Comparison of ENCODE assay signal across 20 cellular contexts in the genomic region with DNA sequence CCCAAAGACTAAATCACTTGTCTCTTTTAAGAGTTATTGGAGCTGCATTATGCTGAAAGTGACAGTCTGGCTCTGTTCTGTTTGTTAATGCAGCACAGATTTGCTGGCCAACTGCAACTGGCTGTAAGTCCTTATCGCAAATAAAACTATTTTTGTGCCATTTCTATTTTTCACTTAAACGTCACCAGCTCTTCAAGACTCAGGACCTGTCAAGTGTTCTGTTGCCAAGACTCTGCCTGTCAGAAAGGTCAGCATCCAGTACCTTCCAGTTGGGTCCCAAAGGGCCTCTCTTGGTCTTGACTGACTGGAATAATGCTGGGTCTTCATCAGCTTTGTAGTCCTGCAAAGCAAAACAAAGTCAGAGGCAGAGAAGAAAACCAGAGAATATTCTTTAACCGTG. TPM values are rescaled to one million over a fixed set of nuclear protein-coding genes. Genes with fewer than 3 reads are reported as not detected.
DNase-seq lines count a peak whose midpoint lies in the region; ATAC-seq, FAIRE-seq and TF ChIP-seq lines count a peak whose summit lies in the region.
"Had no signal": no experiment of that assay in that cellular context is flagged by ENCODE, and none has a peak within 500 bp of the region (broad histone marks: within the 10 kb centered on the region; RNA-seq: fewer than 3 reads in every experiment).

No MANE protein-coding gene starts in this region.

- peaks cover 4 to 76% (median 55%) of the 10 kb centered on the region in 4 donors for H3K4me1 ChIP-seq in liver (ENCODE audit: control insufficient read depth in 4 of 4, insufficient read depth in 4 of 4, low read length in 3 of 4)
- H3K4me1 ChIP-seq in HepG2 (ENCODE audit: insufficient read depth, low read length), result peaks cover 39% of the 10 kb centered on the region
- H3K4me1 ChIP-seq in heart right ventricle, result peaks cover 21 to 73% (median 61%) of the 10 kb centered on the region in 9 donors
- H3K4me1 ChIP-seq in foreskin keratinocyte, result peaks cover 7% of the 10 kb centered on the region
- peaks cover 16% of the 10 kb centered on the region for H3K4me1 ChIP-seq in smooth muscle cell (ENCODE audit: low read depth)

- H3K36me3 ChIP-seq in liver (ENCODE audit: control insufficient read depth in 4 of 4, insufficient read depth in 3 of 4, low read depth in 1 of 4, low read length in 3 of 4) (peaks cover 0 to 5% (median 4%) of the 10 kb centered on the region in 4 donors), HepG2 (replicated peaks in 1 of 2; ENCODE audit: control insufficient read depth in 1 of 2, insufficient read depth in 2 of 2, low read length in 2 of 2) (peaks cover 4 to 41% of the 10 kb centered on the region in 2 experiments; a peak in 4 of 5 replicates), heart right ventricle (peaks cover 0 to 69% (median 0%) of the 10 kb centered on the region in 9 donors), smooth muscle cell (ENCODE audit: low read depth) (no peaks in the 10 kb centered on the region)

- no peak for TF ChIP-seq CTCF in liver (IDR thresholded peaks at IDR 0.05; ENCODE audit: low read depth, low read length, missing input control)
- no peak for TF ChIP-seq CTCF in HepG2 (CRISPR knock-in tag; IDR thresholded peaks at IDR 0.05)
- TF ChIP-seq CTCF in heart right ventricle (IDR thresholded peaks at IDR 0.05), result no peak
- TF ChIP-seq CTCF in foreskin keratinocyte (conservative IDR thresholded peaks at IDR 0.05), result no peak
- no peak for TF ChIP-seq CTCF in smooth muscle cell (IDR thresholded peaks at IDR 0.05; ENCODE audit: borderline replicate concordance, insufficient read depth, poor library complexity, severe bottlenecking)

- no peak for FAIRE-seq in HepG2 (lab: Jason Lieb, UNC)
- FAIRE-seq: A204.1 had no signal

- in situ Hi-C loops in HepG2 (cut with HindIII; ENCODE audit: extremely low pct_ligation_motif_present, low pct_unique_long_range_greater_than_20kb), result no loop called here

- H3K4me2 ChIP-seq in HepG2 (ENCODE audit: low read depth, low read length) (no peak overlapping the region), smooth muscle cell (no peak overlapping the region)
- H3K4me2 ChIP-seq: neural progenitor cell had no signal

- H3K27me3 ChIP-seq in liver (ENCODE audit: control insufficient read depth in 4 of 4, insufficient read depth in 4 of 4, low read length in 3 of 4) (no peaks in the 10 kb centered on the region), HepG2 (ENCODE audit: control insufficient read depth in 1 of 2, insufficient read depth in 2 of 2, low read length in 2 of 2) (no peaks in the 10 kb centered on the region), heart right ventricle (no peaks in the 10 kb centered on the region), foreskin keratinocyte (no peaks in the 10 kb centered on the region), smooth muscle cell (ENCODE audit: low read depth) (no peaks in the 10 kb centered on the region)
- H3K27me3 ChIP-seq: neural progenitor cell had no signal

- H3K79me2 ChIP-seq in HepG2 (ENCODE audit: insufficient read depth, low read length) (peaks cover 21% of the 10 kb centered on the region), smooth muscle cell (ENCODE audit: low read depth) (peaks cover 60% of the 10 kb centered on the region)

- POLR2A ChIA-PET in HepG2 (lab: Yijun Ruan, JAX), result no interaction called here

- CTCF ChIA-PET in HepG2 (lab: Yijun Ruan, JAX; ENCODE audit: low intra/inter-chr PET ratio, low total read pairs), result no interaction called here

- intact Hi-C loops in HepG2 (cut with micrococcal nuclease; ENCODE audit: unreplicated experiment) (no loop called here), heart right ventricle (cut with DNase I) (loop anchor here in 1 of 10 donors (10.0 kb wide), 1 partner anchor 69 kb away; a partner anchor contains a TSS), sciatic nerve (cut with DNase I) (no loop called here)

- BruUV-seq in HepG2 (replicated peaks; lab: Mats Ljungman, UMichigan), result no TSS peak

- TF ChIP-seq RAD21 in liver (IDR thresholded peaks at IDR 0.05) (no peak), HepG2 (CRISPR knock-in tag; IDR thresholded peaks at IDR 0.05) (no peak)

- H2AFZ ChIP-seq in HepG2 (ENCODE audit: low read length) (no peak overlapping the region), smooth muscle cell (ENCODE audit: low read depth) (no peak overlapping the region)
- H2AFZ ChIP-seq: neural progenitor cell had no signal

- no peaks in the 10 kb centered on the region for H3K9me3 ChIP-seq in liver (ENCODE audit: control insufficient read depth in 4 of 4, low read length in 3 of 4)
- H3K9me3 ChIP-seq in HepG2 (ENCODE audit: low read length), result no peaks in the 10 kb centered on the region
- H3K9me3 ChIP-seq in heart right ventricle, result peaks cover 0 to 7% (median 0%) of the 10 kb centered on the region in 11 donors
- H3K9me3 ChIP-seq in smooth muscle cell (replicated peaks; ENCODE audit: low read depth), result no peaks in the 10 kb centered on the region

- no peak overlapping the region for H3K4me3 ChIP-seq in liver (ENCODE audit: low read depth in 1 of 3, low read length in 3 of 3)
- H3K4me3 ChIP-seq in HepG2 (replicated peaks in 1 of 3; ENCODE audit: insufficient read depth in 1 of 3, low read depth in 2 of 3, low read length in 3 of 3), result no peak overlapping the region
- H3K4me3 ChIP-seq in heart right ventricle, result no peak overlapping the region
- H3K4me3 ChIP-seq in smooth muscle cell, result no peak overlapping the region
- H3K4me3 ChIP-seq: neural progenitor cell had no signal

- peak overlapping the region; percentile 16 to 57 for H3K27ac ChIP-seq in liver (ENCODE audit: low read depth in 1 of 2, low read length in 2 of 2)
- H3K27ac ChIP-seq in HepG2 (ENCODE audit: extremely low read length, insufficient read depth, low read length), result no peak overlapping the region
- H3K27ac ChIP-seq in heart right ventricle, result peak overlapping the region; percentile 49 to 88 (median 79)
- no peak overlapping the region for H3K27ac ChIP-seq in foreskin keratinocyte
- H3K27ac ChIP-seq in smooth muscle cell (ENCODE audit: low read depth), result no peak overlapping the region
- H3K27ac ChIP-seq: neural progenitor cell had no signal

- H3F3A ChIP-seq in smooth muscle cell (ENCODE audit: low read depth), result peaks cover 8% of the 10 kb centered on the region

- H3K9ac ChIP-seq in liver (ENCODE audit: low read depth in 1 of 2, low read length in 2 of 2), result peak overlapping the region in 1 of 2 donors; percentile 51
- H3K9ac ChIP-seq in HepG2 (ENCODE audit: insufficient read depth, low read depth, low read length), result no peak overlapping the region
- H3K9ac ChIP-seq in smooth muscle cell (ENCODE audit: low read depth), result no peak overlapping the region
- H3K9ac ChIP-seq: neural progenitor cell had no signal

- 39% methylated on average over 3 of the region's 3 CpGs for WGBS in liver
- 100% methylated on average over 3 of the region's 3 CpGs for WGBS in HepG2 (ENCODE audit: low lambda C conversion rate)
- WGBS in heart right ventricle, 2 donors, result 25 to 34% methylated on average over 3 of the region's 3 CpGs
- WGBS in smooth muscle cell (ENCODE audit: low lambda C conversion rate), result 98% methylated on average over 3 of the region's 3 CpGs

- ATAC-seq in HepG2 (no peak), heart right ventricle (peak; percentile 66 to 91 (median 90)), sciatic nerve (peak; percentile 67), foreskin keratinocyte (no peak), GM21360 (IDR thresholded peaks at IDR 0.05; ENCODE audit: unreplicated experiment) (no peak), GM18909 (IDR thresholded peaks at IDR 0.05; ENCODE audit: poor library complexity, unreplicated experiment) (no peak)
- ATAC-seq: activated naive CD4-positive, alpha-beta T cell treated with anti-CD3 and anti-CD28 coated beads, Interleukin-2, amount 50 U/mL, for 72 hours had no signal

- no peak for TF ChIP-seq POLR2A in HepG2 (IDR thresholded peaks at IDR 0.05; ENCODE audit: insufficient read depth in 1 of 2, low read depth in 2 of 2, low read length in 2 of 2)

- DNase-seq in HepG2 (ENCODE audit: low spot score) (no peak), heart right ventricle (peak in 1 of 2 donors; percentile 65), sciatic nerve (ENCODE audit: low spot score) (no peak), foreskin keratinocyte (no peak), smooth muscle cell (lab: John Stamatoyannopoulos, UW; ENCODE audit: unreplicated experiment) (no peak)
- DNase-seq: activated CD4-positive, alpha-beta T cell treated with anti-CD3 and anti-CD28 coated beads, Interleukin-2, amount 10 ng/mL, durations not matched to agents 7 days and 5 days; activated T-cell treated with anti-CD3 and anti-CD28 coated beads for 4 hours; central memory CD4-positive, alpha-beta T cell; endodermal cell; mesendoderm; NCI-H187 treated with DMSO at 0.1 percent for 48 hours; NCI-H510A; OCI-M1; stimulated activated CD4-positive, alpha-beta T cell treated with anti-CD3 and anti-CD28 coated beads, Interleukin-4, amount 100 ng/mL, for 1 hour had no signal

- TF ChIP-seq EP300 in HepG2 (IDR thresholded peaks at IDR 0.05; ENCODE audit: low read depth in 2 of 2, low read length in 2 of 2), result no peak
- TF ChIP-seq EP300 in HepG2 (CRISPR knock-in tag; IDR thresholded peaks at IDR 0.05; ENCODE audit: borderline replicate concordance), result no peak

- H4K20me1 ChIP-seq in HepG2 (ENCODE audit: insufficient read depth, low read length) (no peaks in the 10 kb centered on the region), smooth muscle cell (ENCODE audit: low read depth) (peaks cover 49% of the 10 kb centered on the region)

RNA-seq across cellular contexts. Expression of a gene that starts 45.6 kb away (rescaled TPM):
- total RNA-seq in liver (10 to 100 TPM; 18.4 to 42.8 TPM), HepG2 (2016; rRNA removed; fragmentation: Illumina TruSeq; extraction: Trizol) (17.0 and 40.7 TPM in 2 replicates), heart right ventricle (10 to 100 TPM; 33.7 to 78.3 (median 62.7) TPM), sciatic nerve (88.8 TPM), foreskin keratinocyte (68.8 and 71.9 TPM in 2 replicates), smooth muscle cell (25.0 and 37.8 TPM in 2 replicates)
- polyA plus RNA-seq in liver (10 to 100 TPM; 26.0 to 57.4 TPM), HepG2 (2011; rRNA removed) (28.1 and 30.1 TPM in 2 replicates), heart right ventricle (10 to 100 TPM; 16.0 to 21.4 TPM), foreskin keratinocyte (41.0 and 47.3 TPM in 2 replicates), smooth muscle cell (47.0 and 55.2 TPM in 2 replicates)
- 23.7 and 24.5 TPM in 2 replicates for total RNA-seq in HepG2 (2016; cell fraction: cytosol; rRNA removed; fragmentation: Illumina TruSeq; extraction: Trizol; ENCODE audit: low read depth)
- 17.3 and 36.3 TPM in 2 replicates for total RNA-seq in HepG2 (2016; cell fraction: insoluble cytoplasmic fraction; rRNA removed; fragmentation: Illumina TruSeq; extraction: Trizol)
- 17.7 and 19.6 TPM in 2 replicates for total RNA-seq in HepG2 (2016; cell fraction: membrane; rRNA removed; fragmentation: Illumina TruSeq; extraction: Trizol)
- total RNA-seq in HepG2 (2016; cell fraction: nucleus; rRNA removed; fragmentation: Illumina TruSeq; extraction: Trizol), result 30.0 and 32.6 TPM in 2 replicates
- 12.4 and 18.9 TPM in 2 replicates for polyA plus RNA-seq in HepG2 (2011; cell fraction: cytosol; rRNA removed)
- polyA plus RNA-seq in HepG2 (2011; cell fraction: nucleus; rRNA removed), result 12.4 and 19.6 TPM in 2 replicates
- polyA plus RNA-seq in HepG2 (2012), result 34.7 and 41.5 TPM in 2 replicates
- polyA plus RNA-seq in HepG2 (2016; cell fraction: cytosol; fragmentation: Illumina TruSeq; extraction: Trizol; ENCODE audit: low read depth), result 4.7 and 4.8 TPM in 2 replicates
- polyA plus RNA-seq in HepG2 (2016; cell fraction: insoluble cytoplasmic fraction; fragmentation: Illumina TruSeq; extraction: Trizol; ENCODE audit: low read depth), result 82.4 and 83.3 TPM in 2 replicates
- polyA plus RNA-seq in HepG2 (2016; cell fraction: membrane; fragmentation: Illumina TruSeq; extraction: Trizol; ENCODE audit: low read depth), result 12.6 and 14.2 TPM in 2 replicates
- polyA plus RNA-seq in HepG2 (2016; cell fraction: nucleus; fragmentation: Illumina TruSeq; extraction: Trizol; ENCODE audit: insufficient read depth, low read depth), result 48.7 and 48.8 TPM in 2 replicates
- polyA minus RNA-seq in HepG2 (2011; rRNA and poly(A)+ RNA removed; ENCODE audit: low replicate concordance), result 19.2 and 28.5 TPM in 2 replicates
- 16.3 and 22.9 TPM in 2 replicates for polyA minus RNA-seq in HepG2 (2011; cell fraction: cytosol; rRNA and poly(A)+ RNA removed)
- polyA minus RNA-seq in HepG2 (2011; cell fraction: nucleus; rRNA and poly(A)+ RNA removed), result 58.1 and 64.4 TPM in 2 replicates

Comparison
In these comparisons a context has a peak if more than half of its experiments do, and no peak if none do; other contexts are left out.
1. H3K27ac ChIP-seq: peak in liver (2 of 2) and heart right ventricle (10 of 10); none in HepG2 (single experiment), foreskin keratinocyte (single experiment) and smooth muscle cell (single experiment).
2. ATAC-seq: peak in heart right ventricle (8 of 8) and sciatic nerve (single experiment); none in HepG2 (single experiment), foreskin keratinocyte (single experiment), GM21360 (single experiment) and GM18909 (single experiment).